10 cellular contexts compared by ENCODE assay signal in the genomic region with DNA sequence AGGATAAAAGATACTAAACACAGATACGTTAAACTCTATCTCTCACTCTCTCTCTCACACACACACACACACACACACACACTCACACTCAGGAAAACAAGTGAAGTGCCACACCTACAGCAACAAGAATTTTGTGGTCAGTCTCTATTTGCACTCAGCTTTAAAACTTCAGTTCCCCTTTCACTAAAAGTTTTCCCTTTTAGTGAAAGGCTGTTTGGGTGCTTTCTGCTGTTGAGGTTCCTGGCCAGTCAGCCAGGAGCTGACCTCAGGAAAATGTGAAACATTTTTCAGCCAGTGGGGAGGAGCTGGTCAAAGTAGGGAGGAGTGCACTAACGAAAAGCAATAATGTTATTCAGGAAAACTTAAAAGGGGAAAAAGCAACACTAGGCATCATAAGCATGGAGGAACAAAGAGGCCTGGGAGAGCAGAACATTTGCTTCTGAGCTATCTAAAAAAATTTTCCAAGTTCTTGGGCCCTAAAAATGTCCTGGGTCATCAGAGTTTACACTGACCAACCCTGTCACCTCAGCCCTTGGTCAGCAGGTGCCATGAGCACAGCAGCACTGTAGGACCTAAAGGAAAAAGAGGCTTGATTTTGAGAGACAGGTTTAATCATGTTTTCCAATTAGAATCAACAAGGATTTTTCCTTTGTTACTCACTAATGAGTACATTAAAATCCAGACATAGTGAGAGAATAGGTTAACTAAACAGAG. TPM values are rescaled to one million over a fixed set of nuclear protein-coding genes. Genes with fewer than 3 reads are reported as not detected.
DNase-seq lines count a peak whose midpoint lies in the region; ATAC-seq and TF ChIP-seq lines count a peak whose summit lies in the region.
"Had no signal": no experiment of that assay in that cellular context is flagged by ENCODE, and none has a peak within 500 bp of the region (broad histone marks: within the 10 kb centered on the region; RNA-seq: fewer than 3 reads in every experiment).

No MANE protein-coding gene starts in this region.

- ATAC-seq in HG03066 (IDR thresholded peaks at IDR 0.05; ENCODE audit: low read depth, unreplicated experiment), result peak; percentile 74
- peak; percentile 56 for ATAC-seq in aorta (ENCODE audit: low FRiP score)
- ATAC-seq: esophagus mucosa had no signal

- peaks cover 2 to 7% of the 10 kb centered on the region in 2 donors for H3K4me1 ChIP-seq in aorta (ENCODE audit: control insufficient read depth in 1 of 2, insufficient read depth in 2 of 2, low read length in 2 of 2)

- H3K4me3 Mint-ChIP-seq in activated CD4-positive, alpha-beta T cell treated with anti-CD3 and anti-CD28 coated beads, Interleukin-2, amount 10 ng/mL, durations not matched to agents 24 days and 14 days, result peak overlapping the region; percentile 41

- no peak for TF ChIP-seq CTCF in choroid plexus epithelial cell (conservative IDR thresholded peaks at IDR 0.05; ENCODE audit: low read depth, low read length)

- WGBS in aorta, 2 donors, result 11 to 22% methylated on average over 2 of the region's 2 CpGs

- intact Hi-C loops in activated CD4-positive, alpha-beta T cell treated with anti-CD3 and anti-CD28 coated beads, Interleukin-2, amount 10 ng/mL, durations not matched to agents 24 days and 14 days (cut with micrococcal nuclease), result no loop called here
- intact Hi-C loops in aorta (cut with DNase I), result no loop called here

- no peaks in the 10 kb centered on the region for H3K27me3 ChIP-seq in aorta (ENCODE audit: control insufficient read depth in 1 of 2, insufficient read depth in 2 of 2, low read length in 1 of 2)

- H3K4me3 ChIP-seq in choroid plexus epithelial cell (ENCODE audit: low read depth, low read length), result no peak overlapping the region
- H3K4me3 ChIP-seq in aorta (ENCODE audit: low read length in 2 of 2), result no peak overlapping the region
- H3K4me3 ChIP-seq: SK-N-MC had no signal

- no peaks in the 10 kb centered on the region for H3K9me3 ChIP-seq in aorta (ENCODE audit: control insufficient read depth, low read length)

- H3K4me1 Mint-ChIP-seq in activated CD4-positive, alpha-beta T cell treated with anti-CD3 and anti-CD28 coated beads, Interleukin-2, amount 10 ng/mL, durations not matched to agents 24 days and 14 days, result peaks cover 33% of the 10 kb centered on the region

- H3K27ac Mint-ChIP-seq in activated CD4-positive, alpha-beta T cell treated with anti-CD3 and anti-CD28 coated beads, Interleukin-2, amount 10 ng/mL, durations not matched to agents 24 days and 14 days, result peak overlapping the region; percentile 64

- H3K9me3 Mint-ChIP-seq in activated CD4-positive, alpha-beta T cell treated with anti-CD3 and anti-CD28 coated beads, Interleukin-2, amount 10 ng/mL, durations not matched to agents 24 days and 14 days, result peaks cover 15% of the 10 kb centered on the region

- no peaks in the 10 kb centered on the region for H3K36me3 ChIP-seq in aorta (ENCODE audit: control insufficient read depth in 1 of 2, insufficient read depth in 2 of 2, low read length in 1 of 2)

- peaks cover 2% of the 10 kb centered on the region for H3K36me3 Mint-ChIP-seq in activated CD4-positive, alpha-beta T cell treated with anti-CD3 and anti-CD28 coated beads, Interleukin-2, amount 10 ng/mL, durations not matched to agents 24 days and 14 days (ENCODE audit: low read depth)

- H3K27me3 Mint-ChIP-seq in activated CD4-positive, alpha-beta T cell treated with anti-CD3 and anti-CD28 coated beads, Interleukin-2, amount 10 ng/mL, durations not matched to agents 24 days and 14 days, result peaks cover 8% of the 10 kb centered on the region

- peak overlapping the region in 1 of 2 donors; percentile 51 for H3K27ac ChIP-seq in aorta (ENCODE audit: low read depth in 1 of 2, low read length in 2 of 2)
- H3K27ac ChIP-seq: SK-N-MC had no signal

- DNase-seq in activated CD4-positive, alpha-beta T cell treated with anti-CD3 and anti-CD28 coated beads, Interleukin-2, amount 10 ng/mL, durations not matched to agents 24 days and 14 days, result peak; percentile 56
- DNase-seq in activated CD4-positive, alpha-beta T cell treated with anti-CD3 and anti-CD28 coated beads, Interleukin-2, amount 50 U/mL, for 1 hour, result no peak
- DNase-seq in choroid plexus epithelial cell (ENCODE audit: low read depth), result peak; percentile 48
- DNase-seq in aorta, result no peak
- DNase-seq in DMS 273 treated with DMSO at 0.1 percent for 48 hours (lab: John Stamatoyannopoulos, UW), result no peak
- no peak for DNase-seq in activated gamma-delta T cell treated with Interleukin-2 at 50 U/mL for 16 hours
- DNase-seq in midbrain (lab: John Stamatoyannopoulos, UW), result no peak

RNA-seq across cellular contexts. Expression of a gene that starts 30.7 kb away (rescaled TPM):
- total RNA-seq in activated CD4-positive, alpha-beta T cell treated with anti-CD3 and anti-CD28 coated beads, Interleukin-2, amount 10 ng/mL, durations not matched to agents 24 days and 14 days, result 14.8 and 15.2 TPM in 2 replicates
- 10 to 100 TPM; 63.2 to 68.9 TPM for total RNA-seq in aorta
- 10 to 100 TPM; 19.7 to 30.6 TPM for polyA plus RNA-seq in aorta

Comparison
In these comparisons a context has a peak if more than half of its experiments do, and no peak if none do; other contexts are left out.
1. DNase-seq: peak in activated CD4-positive, alpha-beta T cell treated with anti-CD3 and anti-CD28 coated beads, Interleukin-2, amount 10 ng/mL, durations not matched to agents 24 days and 14 days (single experiment) and choroid plexus epithelial cell (single experiment); none in activated CD4-positive, alpha-beta T cell treated with anti-CD3 and anti-CD28 coated beads, Interleukin-2, amount 50 U/mL, for 1 hour (single experiment), aorta (0 of 2), DMS 273 treated with DMSO at 0.1 percent for 48 hours (single experiment), activated gamma-delta T cell treated with Interleukin-2 at 50 U/mL for 16 hours (single experiment) and midbrain (single experiment).